ENCODE assay signal across 8 cellular contexts in the genomic region with DNA sequence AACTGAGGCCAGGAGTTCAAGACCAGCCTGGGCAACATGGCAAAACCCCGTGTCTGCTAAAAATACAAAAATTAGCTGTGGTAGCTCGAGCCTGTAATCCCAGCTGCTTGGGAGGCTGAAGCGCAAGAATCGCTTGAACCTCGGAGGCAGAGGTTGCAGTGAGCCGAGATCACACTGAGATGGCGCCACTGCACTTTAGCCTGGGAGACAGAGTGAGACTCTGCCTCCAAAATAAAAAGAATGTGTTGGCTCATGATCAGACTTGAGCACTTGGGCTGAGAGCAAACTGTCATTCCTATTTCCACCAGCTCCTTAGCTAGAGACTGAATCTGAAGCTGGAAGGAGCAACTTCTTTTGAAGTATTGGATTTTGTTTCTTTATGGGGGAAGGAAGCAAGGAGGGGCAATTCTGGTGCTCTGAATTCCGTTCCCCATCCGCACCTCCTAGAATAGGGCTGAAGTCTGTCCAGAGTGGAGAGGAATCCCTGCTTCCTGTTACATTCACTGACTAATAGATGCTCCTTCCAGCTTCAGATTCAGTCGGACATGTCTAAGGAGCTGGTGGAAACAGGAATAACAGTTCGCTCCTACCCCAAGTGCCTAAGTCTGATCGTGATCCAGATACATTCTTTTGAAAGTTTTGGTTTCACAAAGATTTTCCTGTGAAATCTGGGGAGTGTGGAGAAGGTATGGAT. TPM values are rescaled to one million over a fixed set of nuclear protein-coding genes. Genes with fewer than 3 reads are reported as not detected.
DNase-seq lines count a peak whose midpoint lies in the region; ATAC-seq, FAIRE-seq and TF ChIP-seq lines count a peak whose summit lies in the region.

No MANE protein-coding gene starts in this region.

- intact Hi-C loops in CD8-positive, alpha-beta T cell (cut with DNase I, micrococcal nuclease): no loop called here
- intact Hi-C loops in activated B cell treated with CpG ODN at 0.5 μM for 24 hours (cut with micrococcal nuclease) (no loop called here), gastrocnemius medialis (cut with DNase I; ENCODE audit: low total_unique reads) (no loop called here)

- POLR2A ChIA-PET in CD8-positive, alpha-beta T cell (lab: Charles Lee): interaction anchor here (1.0 kb wide), 1 partner anchor 11 kb away, joined by 3 read pairs; no protein-coding TSS in a partner anchor
- POLR2A ChIA-PET in activated B cell treated with CpG ODN at 0.5 μM for 24 hours (lab: Charles Lee): interaction anchor here (1.0 to 2.7 kb wide), 2 partner anchors 16 to 17 kb away, joined by 3 to 19 read pairs; a partner anchor contains a TSS

- no peak overlapping the region for H3K4me3 ChIP-seq in CD8-positive, alpha-beta T cell (ENCODE audit: low read depth, low read length)
- H3K4me3 ChIP-seq in HFF-Myc (replicated peaks; ENCODE audit: low read depth, low read length) (no peak overlapping the region), gastrocnemius medialis (no peak overlapping the region)

- H3K27me3 Mint-ChIP-seq in CD8-positive, alpha-beta T cell (ENCODE audit: low read depth): no peaks in the 10 kb centered on the region
- H3K27me3 Mint-ChIP-seq in activated B cell treated with CpG ODN at 0.5 μM for 24 hours: no peaks in the 10 kb centered on the region

- no peak for ATAC-seq in CD8-positive, alpha-beta T cell
- no peak for ATAC-seq in activated B cell treated with CpG ODN at 0.5 μM for 24 hours (ENCODE audit: low read depth)
- no peak for ATAC-seq in gastrocnemius medialis
- no peak for ATAC-seq in GM18867 (IDR thresholded peaks at IDR 0.05; ENCODE audit: unreplicated experiment)

- H3K9me3 ChIP-seq in CD8-positive, alpha-beta T cell (ENCODE audit: low read length): no peaks in the 10 kb centered on the region
- no peaks in the 10 kb centered on the region for H3K9me3 ChIP-seq in gastrocnemius medialis

- H3K4me1 ChIP-seq in CD8-positive, alpha-beta T cell (ENCODE audit: insufficient read depth, low read length): peaks cover 24% of the 10 kb centered on the region
- peaks cover 55 to 59% of the 10 kb centered on the region in 2 donors for H3K4me1 ChIP-seq in gastrocnemius medialis

- peak in 3 of 7 experiments; percentile 37 to 65 (median 42) for DNase-seq in CD8-positive, alpha-beta T cell
- DNase-seq in HFF-Myc (ENCODE audit: extremely low read depth, low read depth) (no peak), activated B cell treated with CpG ODN at 0.5 μM for 24 hours (no peak), fibroblast of the conjunctiva (ENCODE audit: low read depth) (peak; percentile 57), gastrocnemius medialis (peak in 1 of 2 donors; percentile 56), GM19239 (ENCODE audit: insufficient read length, low spot score) (no peak), T-helper 9 cell (no peak)

- no peaks in the 10 kb centered on the region for H3K9me3 Mint-ChIP-seq in CD8-positive, alpha-beta T cell
- no peaks in the 10 kb centered on the region for H3K9me3 Mint-ChIP-seq in activated B cell treated with CpG ODN at 0.5 μM for 24 hours

- in situ Hi-C loops in gastrocnemius medialis (cut with MboI; ENCODE audit: low sequenced_read_pairs in 4 of 4): no loop called here

- H3K27ac Mint-ChIP-seq in CD8-positive, alpha-beta T cell: no peak overlapping the region
- H3K27ac Mint-ChIP-seq in activated B cell treated with CpG ODN at 0.5 μM for 24 hours: peak overlapping the region; percentile 65

- no peaks in the 10 kb centered on the region for H3K27me3 ChIP-seq in CD8-positive, alpha-beta T cell (ENCODE audit: insufficient read depth, low read length)
- H3K27me3 ChIP-seq in gastrocnemius medialis: no peaks in the 10 kb centered on the region

- no peak overlapping the region for H3K4me3 Mint-ChIP-seq in CD8-positive, alpha-beta T cell
- no peak overlapping the region for H3K4me3 Mint-ChIP-seq in activated B cell treated with CpG ODN at 0.5 μM for 24 hours

- peaks cover 32% of the 10 kb centered on the region for H3K36me3 Mint-ChIP-seq in CD8-positive, alpha-beta T cell
- H3K36me3 Mint-ChIP-seq in activated B cell treated with CpG ODN at 0.5 μM for 24 hours (ENCODE audit: low read depth): peaks cover 39% of the 10 kb centered on the region

- H3K36me3 ChIP-seq in CD8-positive, alpha-beta T cell (ENCODE audit: insufficient read depth, low read length): peaks cover 18% of the 10 kb centered on the region
- H3K36me3 ChIP-seq in gastrocnemius medialis: peaks cover 0 to 24% of the 10 kb centered on the region in 2 donors

- peak; percentile 58 for TF ChIP-seq CTCF in CD8-positive, alpha-beta T cell (IDR thresholded peaks at IDR 0.05)
- peak; percentile 65 for TF ChIP-seq CTCF in HFF-Myc (IDR thresholded peaks at IDR 0.05; ENCODE audit: low read depth, low read length, missing control alignments)
- TF ChIP-seq CTCF in activated B cell treated with CpG ODN at 0.5 μM for 24 hours (IDR thresholded peaks at IDR 0.05): no peak
- TF ChIP-seq CTCF in gastrocnemius medialis (IDR thresholded peaks at IDR 0.05 in 4 of 5, conservative IDR thresholded peaks at IDR 0.05 in 1 of 5): peak in 3 of 5 experiments; percentile 26 to 42 (median 29)

- FAIRE-seq in GM19239 (lab: Jason Lieb, UNC): no peak

- CTCF ChIA-PET in CD8-positive, alpha-beta T cell (lab: Charles Lee): interaction anchor here (0.6 to 2.2 kb wide), 6 partner anchors 11 to 84 kb away, joined by 3 to 19 read pairs (median 4); a partner anchor contains a TSS
- CTCF ChIA-PET in activated B cell treated with CpG ODN at 0.5 μM for 24 hours (lab: Charles Lee): interaction anchor here (0.8 to 2.1 kb wide), 2 partner anchors 17 to 85 kb away, joined by 3 to 16 read pairs; a partner anchor contains a TSS

- no peak overlapping the region for H3K27ac ChIP-seq in CD8-positive, alpha-beta T cell (ENCODE audit: low read depth, low read length)
- H3K27ac ChIP-seq in gastrocnemius medialis: peak overlapping the region; percentile 35 to 99 (median 74)

- no peak for TF ChIP-seq POLR2A in gastrocnemius medialis (IDR thresholded peaks at IDR 0.05)

- H3K4me1 Mint-ChIP-seq in CD8-positive, alpha-beta T cell (ENCODE audit: low read depth): peaks cover 33% of the 10 kb centered on the region
- H3K4me1 Mint-ChIP-seq in activated B cell treated with CpG ODN at 0.5 μM for 24 hours: peaks cover 44% of the 10 kb centered on the region

RNA-seq across cellular contexts. Expression of a gene that starts 3.8 kb away (rescaled TPM):
- 10 to 100 TPM; 33.8 to 33.9 TPM for total RNA-seq in CD8-positive, alpha-beta T cell
- total RNA-seq in activated B cell treated with CpG ODN at 0.5 μM for 24 hours: 47.0 and 52.2 TPM in 2 replicates
- 10 to 100 TPM; 41.9 to 81.0 (median 59.0) TPM for total RNA-seq in gastrocnemius medialis

RNA-seq across cellular contexts. Expression of a gene that starts 16.1 kb away (rescaled TPM):
- total RNA-seq in CD8-positive, alpha-beta T cell: 10 to 100 TPM; 19.0 to 20.4 TPM
- total RNA-seq in activated B cell treated with CpG ODN at 0.5 μM for 24 hours (26.3 and 27.3 TPM in 2 replicates), gastrocnemius medialis (10 to 100 TPM; 15.7 to 26.4 (median 22.8) TPM)

RNA-seq across cellular contexts. Expression of a gene that starts 17.0 kb away (rescaled TPM):
- total RNA-seq in CD8-positive, alpha-beta T cell: 10 to 100 TPM; 18.7 to 19.2 TPM
- 36.4 and 40.3 TPM in 2 replicates for total RNA-seq in activated B cell treated with CpG ODN at 0.5 μM for 24 hours
- total RNA-seq in gastrocnemius medialis: 10 to 100 TPM in 3 of 4 donors, 1 to 10 TPM in 1; 8.0 to 38.0 (median 13.9) TPM
